Comparison of ENCODE assay signal across 8 cellular contexts in genomic region chr2:11154460-11155325, GRCh38. TPM values are rescaled to one million over a fixed set of nuclear protein-coding genes. Genes with fewer than 3 reads are reported as not detected.
DNase-seq lines count a peak whose midpoint lies in the region; ATAC-seq, FAIRE-seq and TF ChIP-seq lines count a peak whose summit lies in the region.

No MANE protein-coding gene starts in this region.

- no peak overlapping the region for H3K23ac ChIP-seq in H1 (ENCODE audit: insufficient read length)

- CTCF ChIA-PET in H1 (lab: Charles Lee; ENCODE audit: partially characterized antibody), result interaction anchor here (0.6 to 11.4 kb wide), 4 partner anchors 13 to 259 kb away, joined by 3 to 111 read pairs (median 5); a partner anchor contains a TSS

- peak overlapping the region in 2 of 4 experiments; percentile 20 to 29; a peak in 3 of 7 replicates for H3K9ac ChIP-seq in H1 (replicated peaks in 1 of 4; ENCODE audit: extremely low read depth in 1 of 4, low read depth in 3 of 4, low read length in 3 of 4)

- no peak overlapping the region for H2BK20ac ChIP-seq in H1 (ENCODE audit: low read length)

- no peak overlapping the region for H2AK5ac ChIP-seq in H1 (ENCODE audit: low read depth, low read length)

- ATAC-seq in GM21381 (IDR thresholded peaks at IDR 0.05; ENCODE audit: unreplicated experiment), result peak; percentile 58

- peak overlapping the region; percentile 62 for H3K18ac ChIP-seq in H1 (ENCODE audit: extremely low read depth, low read length)

- peak overlapping the region; percentile 10 for H2BK120ac ChIP-seq in H1 (replicated peaks; ENCODE audit: low read depth, low read length)

- no peak for TF ChIP-seq EP300 in H1 (IDR thresholded peaks at IDR 0.05; ENCODE audit: borderline replicate concordance in 1 of 2, low read depth in 2 of 2, low read length in 2 of 2)

- POLR2A ChIA-PET in H1 (lab: Charles Lee; ENCODE audit: partially characterized antibody), result interaction anchor here (1.0 to 4.1 kb wide), 6 partner anchors 10 to 190 kb away, joined by 3 to 20 read pairs (median 5); partner anchors contain the start of gene ROCK2

- in situ Hi-C loops in Caki2 (cut with HindIII; ENCODE audit: low pct_unique_long_range_greater_than_20kb, low sequenced_read_pairs), result no loop called here

- peak; percentile 24 for FAIRE-seq in H1 (lab: Jason Lieb, UNC)

- no peak overlapping the region; the same call in 1 of the 2 replicates for H4K8ac ChIP-seq in H1 (ENCODE audit: extremely low read depth, insufficient read depth, low read length)

- H3K79me2 ChIP-seq in H1 (ENCODE audit: control insufficient read depth in 1 of 2, insufficient read depth in 2 of 2, low read length in 2 of 2), result no peaks in the 10 kb centered on the region

- peak overlapping the region; percentile 24 to 62 (median 33); a peak in 7 of 8 replicates for H3K4me3 ChIP-seq in H1 (ENCODE audit: extremely low read depth in 1 of 4, insufficient read depth in 2 of 4, low read depth in 3 of 4, low read length in 4 of 4)

- no peak overlapping the region for H2BK5ac ChIP-seq in H1 (ENCODE audit: low read depth, low read length)

- no peak overlapping the region for H4K91ac ChIP-seq in H1 (replicated peaks; ENCODE audit: insufficient read length, low read length)

- TF ChIP-seq POLR2A in H1 (IDR thresholded peaks at IDR 0.05; ENCODE audit: control extremely low read depth in 1 of 2, low read depth in 2 of 2, low read length in 2 of 2), result peak in 1 of 2 experiments; percentile 12; a peak in 1 of 3 replicates

- 0 out of 2 replicates have a peak overlapping the region, but pooled peaks have one; percentile 61 for H3K27ac ChIP-seq in H1 (ENCODE audit: low read depth, low read length)

- H4K20me1 ChIP-seq in H1 (replicated peaks in 1 of 2; ENCODE audit: control insufficient read depth in 1 of 2, insufficient read depth in 2 of 2, low read length in 2 of 2), result no peaks in the 10 kb centered on the region

- peak overlapping the region; percentile 24; the same call in 1 of the 2 replicates for H2AFZ ChIP-seq in H1 (ENCODE audit: low read length)

- no peak overlapping the region for H3K14ac ChIP-seq in H1 (ENCODE audit: insufficient read length)

- H3K79me1 ChIP-seq in H1 (ENCODE audit: low read depth, low read length), result no peaks in the 10 kb centered on the region

- 28% methylated on average over 13 of the region's 54 CpGs; no CpG with 5 or more reads in 1 of the 2 experiments for WGBS in H1 (ENCODE audit: extremely low coverage in 1 of 2, insufficient coverage in 1 of 2, insufficient read length in 1 of 2, insufficient replicate concordance in 2 of 2, low coverage in 1 of 2, low lambda C conversion rate in 2 of 2, missing lambda C conversion rate in 1 of 2), 2 experiments

- H3K4ac ChIP-seq in H1 (replicated peaks; ENCODE audit: insufficient read length, low read depth, low read length), result peak overlapping the region; percentile 84

- H3K4me1 ChIP-seq in H1 (replicated peaks in 1 of 4; ENCODE audit: control insufficient read depth in 3 of 4, insufficient read depth in 4 of 4, low read length in 3 of 4), result peaks cover 0 to 5% (median 4%) of the 10 kb centered on the region in 4 experiments; a peak in 5 of 7 replicates

- H2BK12ac ChIP-seq in H1 (ENCODE audit: low read depth, low read length), result 0 out of 2 replicates have a peak overlapping the region, but pooled peaks have one; percentile 50

- H3K27me3 ChIP-seq in H1 (replicated peaks in 1 of 4; ENCODE audit: control insufficient read depth in 3 of 4, extremely low read depth in 1 of 4, insufficient read depth in 3 of 4, low read length in 3 of 4), result peaks cover 0 to 13% (median 10%) of the 10 kb centered on the region in 4 experiments; a peak in 5 of 7 replicates

- no peaks in the 10 kb centered on the region for H3K9me3 ChIP-seq in H1 (ENCODE audit: insufficient read depth in 2 of 2, low read depth in 1 of 2, low read length in 1 of 2)

- TF ChIP-seq CTCF in H1 (IDR thresholded peaks at IDR 0.05; ENCODE audit: control extremely low read depth in 1 of 3, insufficient read depth in 1 of 3, low read depth in 1 of 3, low read length in 3 of 3), result no peak

- H3K36me3 ChIP-seq in H1 (ENCODE audit: control insufficient read depth in 2 of 4, insufficient read depth in 4 of 4, low read length in 3 of 4), result no peaks in the 10 kb centered on the region

- no peak for TF ChIP-seq RAD21 in H1 (IDR thresholded peaks at IDR 0.05 in 1 of 2, conservative IDR thresholded peaks at IDR 0.05 in 1 of 2; ENCODE audit: low read depth in 2 of 2, low read length in 2 of 2)

- no peak overlapping the region for H3K56ac ChIP-seq in H1 (replicated peaks; ENCODE audit: insufficient read length, low read depth, low read length)

- peaks cover 2% of the 10 kb centered on the region; the same call in 1 of the 2 replicates for H3K23me2 ChIP-seq in H1 (ENCODE audit: low read depth, low read length)

- no peak overlapping the region for H4K5ac ChIP-seq in H1 (ENCODE audit: insufficient read length, low read depth, low read length)

- H2BK15ac ChIP-seq in H1 (ENCODE audit: low read length), result peak overlapping the region; percentile 65; the same call in 1 of the 2 replicates

- peak; percentile 75 for DNase-seq in Caki2 (ENCODE audit: low read depth)
- peak; percentile 81 for DNase-seq in HT1080 (ENCODE audit: low read depth)
- DNase-seq in NK-92 treated with Interleukin-12 subunit alpha and Interleukin-12 subunit beta, amount 100 ng/mL, for 24 hours (lab: John Stamatoyannopoulos, UW), result peak; percentile 28
- DNase-seq in activated CD8-positive, alpha-beta memory T cell treated with anti-CD3 and anti-CD28 coated beads for 48 hours (ENCODE audit: low read depth in 2 of 3, low spot score in 2 of 3), result peak; percentile 88 to 93 (median 91)
- DNase-seq in H1 (ENCODE audit: low read depth in 1 of 2, low spot score in 2 of 2), result peak; percentile 81 to 96
- peak; percentile 99 for DNase-seq in mesenteric fat pad (ENCODE audit: low spot score)
- DNase-seq in stimulated activated CD8-positive, alpha-beta memory T cell treated with anti-CD3 and anti-CD28 coated beads, Interleukin-15, amount 100 ng/mL, for 1 hour (ENCODE audit: low read depth), result peak; percentile 96

- H3K4me2 ChIP-seq in H1 (ENCODE audit: insufficient read depth in 1 of 2, low read depth in 2 of 2, low read length in 2 of 2), result peak overlapping the region; percentile 57 to 80

TF ChIP-seq in H1, 55 proteins besides CTCF, POLR2A, EP300 and RAD21 (continues in another document):
- TF ChIP-seq SUZ12 (IDR thresholded peaks at IDR 0.05; ENCODE audit: low read length), result no peak

RNA-seq across cellular contexts. Expression of gene SLC66A3, which starts 0.6 kb away (rescaled TPM):
- total RNA-seq in Caki2 (2014; rRNA removed; shearing (Covaris generic); ENCODE audit: low replicate concordance), result 31.8 and 34.9 TPM in 2 replicates
- 3.4 and 10.8 TPM in 2 replicates for total RNA-seq in HT1080 (2014; rRNA removed; shearing (Covaris generic))
- 13.0 and 13.8 TPM in 2 replicates for polyA plus RNA-seq in HT1080 (2015; cell fraction: cytosol; rRNA removed)
- polyA plus RNA-seq in HT1080 (2015; cell fraction: nucleus; rRNA removed), result 8.0 and 10.4 TPM in 2 replicates
- total RNA-seq in H1 (2021; fragmentation: NEBNext Ultra II Directional; extraction: Animal tissue kit (Norgen Biotek cat#: 25700)), result 6.1 and 8.7 TPM in 2 replicates
- polyA plus RNA-seq in H1 (2011; rRNA removed), result 27.8 and 31.1 TPM in 2 replicates
- 21.8 TPM for polyA plus RNA-seq in H1 (2011; cell fraction: cytosol; rRNA removed)
- 24.2 TPM for polyA plus RNA-seq in H1 (2011; cell fraction: nucleus; rRNA removed)
- 10.1 to 16.7 TPM (median 11.9 TPM) in 4 replicates for polyA plus RNA-seq in H1 (2012, experiment 1 of 2)
- 3.1 TPM for polyA plus RNA-seq in H1 (2012, experiment 2 of 2)
- 19.6 TPM for polyA plus RNA-seq in H1 (2013, experiment 1 of 2)
- polyA plus RNA-seq in H1 (2013, experiment 2 of 2), result 23.9 TPM
- 22.9 and 30.0 TPM in 2 replicates for polyA minus RNA-seq in H1 (2011; rRNA and poly(A)+ RNA removed)
- polyA minus RNA-seq in H1 (2011; cell fraction: cytosol; rRNA and poly(A)+ RNA removed), result 10.8 TPM
- polyA minus RNA-seq in H1 (2011; cell fraction: nucleus; rRNA and poly(A)+ RNA removed), result 10.7 TPM
- total RNA-seq in mesenteric fat pad, result 19.9 TPM

Comparison
In these comparisons a context has a peak if more than half of its experiments do, and no peak if none do; other contexts are left out.
1. Peak in every context shown above with its lines: DNase-seq, ATAC-seq, H3K4me3 ChIP-seq and H3K27ac ChIP-seq.
2. DNase-seq: peak in every context shown above with its lines; median percentile 99 in mesenteric fat pad; 96 in stimulated activated CD8-positive, alpha-beta memory T cell treated with anti-CD3 and anti-CD28 coated beads, Interleukin-15, amount 100 ng/mL, for 1 hour; 91 in activated CD8-positive, alpha-beta memory T cell treated with anti-CD3 and anti-CD28 coated beads for 48 hours; 88 in H1; 81 in HT1080; 75 in Caki2; 28 in NK-92 treated with Interleukin-12 subunit alpha and Interleukin-12 subunit beta, amount 100 ng/mL, for 24 hours.